ENCODE assay signal across 1 cellular context in genomic region chr1:54051936-54052469, GRCh38.
TF ChIP-seq lines count a peak whose summit lies in the region.

No MANE protein-coding gene starts in this region.

TF ChIP-seq in endothelial cell of umbilical vein, 7 proteins besides CTCF, POLR2A, EP300 and RAD21:
- TF ChIP-seq EZH2 (IDR thresholded peaks at IDR 0.05; ENCODE audit: borderline replicate concordance, low read depth, low read length, severe bottlenecking): no peak
- no peak for TF ChIP-seq MAX (IDR thresholded peaks at IDR 0.05; ENCODE audit: insufficient read depth, insufficient read length)
TF ChIP-seq in endothelial cell of umbilical vein: peak in this region for 0.
